In genomic region chr12:1573960-1574862, GRCh38 we compare ENCODE assay signal across 1 cellular context.
TF ChIP-seq lines count a peak whose summit lies in the region.

No MANE protein-coding gene starts in this region.

TF ChIP-seq in HepG2, 621 proteins besides CTCF, POLR2A, EP300 and RAD21:
- no peak for TF ChIP-seq HNRNPLL (IDR thresholded peaks at IDR 0.05; ENCODE audit: low read depth, low read length, poor library complexity, severe bottlenecking)
- no peak for TF ChIP-seq RORA (CRISPR knock-in tag; IDR thresholded peaks at IDR 0.05)
- no peak for TF ChIP-seq CREB3 (CRISPR knock-in tag; IDR thresholded peaks at IDR 0.05)
- no peak for TF ChIP-seq HNF1B (CRISPR knock-in tag; IDR thresholded peaks at IDR 0.05)
- no peak for TF ChIP-seq ZNF549 (CRISPR knock-in tag; IDR thresholded peaks at IDR 0.05)
- TF ChIP-seq PLSCR1 (CRISPR knock-in tag; IDR thresholded peaks at IDR 0.05; ENCODE audit: borderline replicate concordance): no peak
- TF ChIP-seq ZBED4 (CRISPR knock-in tag; IDR thresholded peaks at IDR 0.05; ENCODE audit: borderline replicate concordance): no peak
- TF ChIP-seq NFYC (CRISPR knock-in tag; IDR thresholded peaks at IDR 0.05): no peak
- no peak for TF ChIP-seq ATF6 (CRISPR knock-in tag; conservative IDR thresholded peaks at IDR 0.05)
